In the genomic region with DNA sequence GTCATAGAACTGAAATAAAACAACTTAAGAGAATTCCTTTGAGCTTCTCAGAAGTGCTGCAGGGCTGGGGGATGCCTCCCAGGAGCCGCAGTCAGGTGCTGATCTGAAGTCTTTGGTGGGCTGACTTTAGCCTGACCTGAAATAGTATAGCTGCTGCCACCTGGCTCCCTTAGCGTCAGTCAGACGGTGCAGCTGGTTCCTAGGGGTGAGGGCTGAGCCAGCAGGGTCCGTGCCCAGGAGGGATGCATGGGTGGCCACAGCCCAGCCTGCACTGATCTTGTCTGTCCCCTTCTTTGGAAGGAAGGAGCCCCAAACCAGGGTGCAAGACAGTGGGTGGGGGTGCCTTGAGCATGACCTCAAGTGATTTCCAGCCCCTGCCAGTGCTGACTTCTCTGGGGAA, we compare ENCODE assay signal across 27 cellular contexts. TPM values are rescaled to one million over a fixed set of nuclear protein-coding genes. Genes with fewer than 3 reads are reported as not detected.
DNase-seq lines count a peak whose midpoint lies in the region; ATAC-seq and TF ChIP-seq lines count a peak whose summit lies in the region.
"Had no signal": no experiment of that assay in that cellular context is flagged by ENCODE, and none has a peak within 500 bp of the region (broad histone marks: within the 10 kb centered on the region; RNA-seq: fewer than 3 reads in every experiment).

No MANE protein-coding gene starts in this region.

- H3K9me3 ChIP-seq in left ventricle myocardium inferior (replicated peaks) (no peaks in the 10 kb centered on the region), upper lobe of left lung (no peaks in the 10 kb centered on the region), Peyer's patch (no peaks in the 10 kb centered on the region)
- H3K9me3 ChIP-seq: esophagus squamous epithelium, MG63, neutrophil, SJSA1, thoracic aorta had no signal

- H3K4me3 ChIP-seq in left ventricle myocardium inferior: no peak overlapping the region
- no peak overlapping the region for H3K4me3 ChIP-seq in upper lobe of left lung
- no peak overlapping the region for H3K4me3 ChIP-seq in Peyer's patch
- H3K4me3 ChIP-seq: esophagus squamous epithelium, K562, MG63, SJSA1, skin epidermis, thoracic aorta had no signal

- H3K27ac ChIP-seq in left ventricle myocardium inferior (replicated peaks): peak overlapping the region; percentile 16
- H3K27ac ChIP-seq in temporal lobe (ENCODE audit: low read depth, low read length): peak overlapping the region; percentile 65
- H3K27ac ChIP-seq in upper lobe of left lung: no peak overlapping the region
- H3K27ac ChIP-seq in Peyer's patch: no peak overlapping the region
- H3K27ac ChIP-seq: brain microvascular endothelial cell, esophagus squamous epithelium, neutrophil, SJSA1, thoracic aorta, VCaP had no signal

- DNase-seq in left ventricle myocardium inferior (no peak), Right ventricle myocardium inferior (ENCODE audit: missing footprints) (no peak), NCI-H146 treated with DMSO at 0.1 percent for 48 hours (lab: John Stamatoyannopoulos, UW; ENCODE audit: unreplicated experiment) (peak; percentile 38), cerebellar cortex (ENCODE audit: low spot score) (peak; percentile 14), upper lobe of left lung (no peak), Peyer's patch (no peak)
- DNase-seq: activated CD4-positive, alpha-beta T cell treated with anti-CD3 and anti-CD28 coated beads, Interleukin-2, amount 10 ng/mL, durations not matched to agents 7 days and 5 days; activated naive CD8-positive, alpha-beta T cell treated with anti-CD3 and anti-CD28 coated beads for 36 hours; brain microvascular endothelial cell; CD4-positive, alpha-beta memory T cell; DMS79; esophagus squamous epithelium; kidney; mammary epithelial cell; MG63; NK-92 treated with Interleukin-12 subunit alpha and Interleukin-12 subunit beta, amount 100 ng/mL, for 24 hours; stimulated activated CD4-positive, alpha-beta T cell treated with anti-CD3 and anti-CD28 coated beads, Interleukin-2, amount 100 ng/mL, for 24 hours had no signal

- TF ChIP-seq EP300 in upper lobe of left lung (IDR thresholded peaks at IDR 0.05): no peak

- WGBS in upper lobe of left lung, 2 donors: 50% methylated on average over 4 of the region's 4 CpGs; no CpG with 5 or more reads in 1 of the 2 donors

- H3K27me3 ChIP-seq in left ventricle myocardium inferior (ENCODE audit: low read depth): no peaks in the 10 kb centered on the region
- H3K27me3 ChIP-seq in upper lobe of left lung: peaks cover 0 to 6% (median 0%) of the 10 kb centered on the region in 4 donors
- no peaks in the 10 kb centered on the region for H3K27me3 ChIP-seq in Peyer's patch

- ATAC-seq in Right ventricle myocardium inferior (no peak), HG03039 (IDR thresholded peaks at IDR 0.05; ENCODE audit: unreplicated experiment) (no peak), upper lobe of left lung (ENCODE audit: low FRiP score in 2 of 2) (no peak)
- ATAC-seq: activated T-helper 17 cell treated with anti-CD3 and anti-CD28 coated beads, Interleukin-2, amount 50 U/mL, for 72 hours; K562; stimulated activated effector memory CD8-positive, alpha-beta T cell treated with anti-CD3 and anti-CD28 coated beads, Interleukin-12 subunit alpha, Interleukin-12 subunit beta, amount 100 ng/mL, for 72 hours had no signal

- peaks cover 34% of the 10 kb centered on the region for H3K4me1 ChIP-seq in left ventricle myocardium inferior
- H3K4me1 ChIP-seq in upper lobe of left lung: peaks cover 0 to 3% (median 0%) of the 10 kb centered on the region in 4 donors
- H3K4me1 ChIP-seq in Peyer's patch: no peaks in the 10 kb centered on the region
- H3K4me1 ChIP-seq: SJSA1 had no signal

- no peak for TF ChIP-seq CTCF in left ventricle myocardium inferior (IDR thresholded peaks at IDR 0.05; ENCODE audit: borderline replicate concordance)
- no peak for TF ChIP-seq CTCF in upper lobe of left lung (IDR thresholded peaks at IDR 0.05)
- no peak for TF ChIP-seq CTCF in Peyer's patch (IDR thresholded peaks at IDR 0.05)

- intact Hi-C loops in left ventricle myocardium inferior (cut with micrococcal nuclease): no loop called here
- intact Hi-C loops in Right ventricle myocardium inferior (cut with DNase I): no loop called here

- TF ChIP-seq POLR2A in upper lobe of left lung (IDR thresholded peaks at IDR 0.05): no peak
- TF ChIP-seq POLR2A in Peyer's patch (IDR thresholded peaks at IDR 0.05): no peak

- no peaks in the 10 kb centered on the region for H3K36me3 ChIP-seq in left ventricle myocardium inferior
- H3K36me3 ChIP-seq in upper lobe of left lung: no peaks in the 10 kb centered on the region
- no peaks in the 10 kb centered on the region for H3K36me3 ChIP-seq in Peyer's patch
- H3K36me3 ChIP-seq: brain microvascular endothelial cell, esophagus squamous epithelium, MG63, neutrophil, SJSA1, thoracic aorta had no signal

RNA-seq across cellular contexts. Expression of gene MAPT, which starts 11.5 kb away (rescaled TPM):
- 28.6 TPM for total RNA-seq in left ventricle myocardium inferior
- 39.3 TPM for total RNA-seq in Right ventricle myocardium inferior
- total RNA-seq in temporal lobe: 154 TPM
- 1 to 10 TPM; 2.1 to 3.7 (median 2.8) TPM for total RNA-seq in upper lobe of left lung
- total RNA-seq in Peyer's patch: 1 to 10 TPM in 1 of 4 donors, under 1 TPM in 2, not detected in 1; 0.35 to 1.6 (median 0.94) TPM

Comparison
In these comparisons a context has a peak if more than half of its experiments do, and no peak if none do; other contexts are left out.
1. DNase-seq: peak in NCI-H146 treated with DMSO at 0.1 percent for 48 hours (single experiment) and cerebellar cortex (single experiment); none in left ventricle myocardium inferior (single experiment), Right ventricle myocardium inferior (single experiment), upper lobe of left lung (0 of 2) and Peyer's patch (0 of 3).
2. H3K27ac ChIP-seq: peak in left ventricle myocardium inferior (single experiment) and temporal lobe (single experiment); none in upper lobe of left lung (0 of 4) and Peyer's patch (0 of 4).